41 cellular contexts compared by ENCODE assay signal in the genomic region with DNA sequence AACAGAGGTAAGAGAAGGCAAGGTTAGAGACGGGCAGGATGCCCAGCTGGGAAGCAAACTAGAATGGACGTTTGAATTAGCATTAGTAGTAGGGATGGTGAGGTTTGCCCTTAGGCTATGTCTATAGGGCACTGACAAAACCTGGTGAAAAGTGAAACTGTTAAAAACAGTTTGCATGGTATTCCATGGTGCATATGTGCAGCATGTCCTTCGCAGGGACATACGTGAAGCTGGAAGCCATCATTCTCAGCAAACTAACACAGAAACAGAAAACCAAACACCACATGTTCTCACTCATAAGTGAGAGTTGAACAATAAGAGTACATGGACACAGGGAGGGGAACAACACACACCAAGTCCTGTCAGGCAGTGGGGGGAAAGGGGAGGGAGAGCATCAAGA. TPM values are rescaled to one million over a fixed set of nuclear protein-coding genes. Genes with fewer than 3 reads are reported as not detected.
"Had no signal": no experiment of that assay in that cellular context is flagged by ENCODE, and none has a peak within 500 bp of the region (broad histone marks: within the 10 kb centered on the region; RNA-seq: fewer than 3 reads in every experiment).

No MANE protein-coding gene starts in this region.

- H3K4me2 ChIP-seq: PC-9 had no signal

- H3K36me3 ChIP-seq: WERI-Rb-1 had no signal

- H3K4me3 ChIP-seq: PC-9 had no signal

- FAIRE-seq: bronchial epithelial cell, RCC 7860 had no signal

- ATAC-seq: activated CD8-positive, alpha-beta memory T cell treated with anti-CD3 and anti-CD28 coated beads, Interleukin-2, amount 10 ng/mL, durations not matched to agents 7 days and 5 days; activated naive CD8-positive, alpha-beta T cell treated with anti-CD3 and anti-CD28 coated beads, Interleukin-2, amount 50 U/mL, for 24 hours; Right ventricle myocardium inferior; SK-N-SH treated with all-trans-retinoic acid at 6 μM for 48 hours had no signal

- H2AFZ ChIP-seq: PC-9 had no signal

- H3K27ac ChIP-seq: PC-9, RWPE1, WERI-Rb-1 had no signal

- DNase-seq: activated CD4-positive, alpha-beta memory T cell treated with anti-CD3 and anti-CD28 coated beads, Interleukin-2, amount 10 ng/mL, durations not matched to agents 7 days and 5 days; activated CD4-positive, alpha-beta T cell treated with anti-CD3 and anti-CD28 coated beads for 1 hour; activated CD4-positive, alpha-beta T cell treated with anti-CD3 and anti-CD28 coated beads for 48 hours; activated CD4-positive, CD25-positive, alpha-beta regulatory T cell; activated CD8-positive, alpha-beta memory T cell treated with anti-CD3 and anti-CD28 coated beads for 24 hours; activated CD8-positive, alpha-beta memory T cell treated with anti-CD3 and anti-CD28 coated beads, Interleukin-2, amount 10 ng/mL, durations not matched to agents 7 days and 5 days; activated CD8-positive, alpha-beta memory T cell treated with anti-CD3 and anti-CD28 coated beads, Interleukin-2, amount 50 U/mL, for 48 hours; activated effector memory CD4-positive, alpha-beta T cell treated with Interleukin-2 at 50 U/mL for 16 hours; activated naive CD4-positive, alpha-beta T cell treated with anti-CD3 and anti-CD28 coated beads, Interleukin-2, amount 10 ng/mL, durations not matched to agents 7 days and 5 days; activated naive CD8-positive, alpha-beta T cell treated with anti-CD3 and anti-CD28 coated beads, Interleukin-2, amount 50 U/mL, for 24 hours; activated T-cell treated with anti-CD3 and anti-CD28 coated beads, Interleukin-2, amount 50 U/mL, for 48 hours; anterior cingulate cortex; caudate nucleus; cerebellar nuclear complex; Kasumi-1; KG1; NCI-H1092 treated with DMSO at 0.1 percent for 48 hours; NCI-H1417; NCI-H146; NCI-H187 treated with DMSO at 0.1 percent for 48 hours; NCI-H2081; NCI-H2171 treated with DMSO at 0.1 percent for 48 hours; NCI-H2227 treated with DMSO at 0.1 percent for 48 hours; NCI-H446; NCI-H510A treated with DMSO at 0.1 percent for 48 hours; NCI-H526 treated with DMSO at 0.1 percent for 48 hours; NCI-H82; PC-9; SIG-M5; SW 1271; T-helper 1 cell; T-helper 2 cell; T-helper 9 cell; WERI-Rb-1 had no signal

RNA-seq across cellular contexts. Expression of gene NACA2, which starts 25.8 kb away (rescaled TPM):
- total RNA-seq: activated CD4-positive, alpha-beta memory T cell treated with anti-CD3 and anti-CD28 coated beads, Interleukin-2, amount 10 ng/mL, durations not matched to agents 7 days and 5 days; activated CD8-positive, alpha-beta memory T cell treated with anti-CD3 and anti-CD28 coated beads, Interleukin-2, amount 10 ng/mL, durations not matched to agents 7 days and 5 days; bronchial epithelial cell; M059J; PC-9; Right ventricle myocardium inferior; SK-MEL-5 had no signal
